2 cellular contexts compared by ENCODE assay signal in genomic region chr1:37752213-37752582, GRCh38.
TF ChIP-seq lines count a peak whose summit lies in the region.

No MANE protein-coding gene starts in this region.

TF ChIP-seq in SK-N-SH, 30 proteins besides CTCF, POLR2A, EP300 and RAD21 (continued from another document):
- no peak for TF ChIP-seq PBX3 (IDR thresholded peaks at IDR 0.05)
- no peak for TF ChIP-seq SIN3A (IDR thresholded peaks at IDR 0.05; ENCODE audit: borderline replicate concordance, low read depth, low read length)
- TF ChIP-seq, protein P1, sequence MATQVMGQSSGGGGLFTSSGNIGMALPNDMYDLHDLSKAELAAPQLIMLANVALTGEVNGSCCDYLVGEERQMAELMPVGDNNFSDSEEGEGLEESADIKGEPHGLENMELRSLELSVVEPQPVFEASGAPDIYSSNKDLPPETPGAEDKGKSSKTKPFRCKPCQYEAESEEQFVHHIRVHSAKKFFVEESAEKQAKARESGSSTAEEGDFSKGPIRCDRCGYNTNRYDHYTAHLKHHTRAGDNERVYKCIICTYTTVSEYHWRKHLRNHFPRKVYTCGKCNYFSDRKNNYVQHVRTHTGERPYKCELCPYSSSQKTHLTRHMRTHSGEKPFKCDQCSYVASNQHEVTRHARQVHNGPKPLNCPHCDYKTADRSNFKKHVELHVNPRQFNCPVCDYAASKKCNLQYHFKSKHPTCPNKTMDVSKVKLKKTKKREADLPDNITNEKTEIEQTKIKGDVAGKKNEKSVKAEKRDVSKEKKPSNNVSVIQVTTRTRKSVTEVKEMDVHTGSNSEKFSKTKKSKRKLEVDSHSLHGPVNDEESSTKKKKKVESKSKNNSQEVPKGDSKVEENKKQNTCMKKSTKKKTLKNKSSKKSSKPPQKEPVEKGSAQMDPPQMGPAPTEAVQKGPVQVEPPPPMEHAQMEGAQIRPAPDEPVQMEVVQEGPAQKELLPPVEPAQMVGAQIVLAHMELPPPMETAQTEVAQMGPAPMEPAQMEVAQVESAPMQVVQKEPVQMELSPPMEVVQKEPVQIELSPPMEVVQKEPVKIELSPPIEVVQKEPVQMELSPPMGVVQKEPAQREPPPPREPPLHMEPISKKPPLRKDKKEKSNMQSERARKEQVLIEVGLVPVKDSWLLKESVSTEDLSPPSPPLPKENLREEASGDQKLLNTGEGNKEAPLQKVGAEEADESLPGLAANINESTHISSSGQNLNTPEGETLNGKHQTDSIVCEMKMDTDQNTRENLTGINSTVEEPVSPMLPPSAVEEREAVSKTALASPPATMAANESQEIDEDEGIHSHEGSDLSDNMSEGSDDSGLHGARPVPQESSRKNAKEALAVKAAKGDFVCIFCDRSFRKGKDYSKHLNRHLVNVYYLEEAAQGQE (IDR thresholded peaks at IDR 0.05; ENCODE audit: low read depth, low read length) = no peak
- no peak for TF ChIP-seq USF2 (IDR thresholded peaks at IDR 0.05; ENCODE audit: borderline replicate concordance, low read depth, low read length)
- TF ChIP-seq POLR2AphosphoS5 (IDR thresholded peaks at IDR 0.05; ENCODE audit: low read depth, low read length) = no peak
- no peak for TF ChIP-seq TAF1 (IDR thresholded peaks at IDR 0.05; ENCODE audit: borderline replicate concordance, low read depth, low read length)

TF ChIP-seq in SK-N-SH treated with all-trans-retinoic acid at 6 μM for 48 hours, 23 proteins besides CTCF, POLR2A, EP300 and RAD21 (continued from another document):
- TF ChIP-seq, protein P2, sequence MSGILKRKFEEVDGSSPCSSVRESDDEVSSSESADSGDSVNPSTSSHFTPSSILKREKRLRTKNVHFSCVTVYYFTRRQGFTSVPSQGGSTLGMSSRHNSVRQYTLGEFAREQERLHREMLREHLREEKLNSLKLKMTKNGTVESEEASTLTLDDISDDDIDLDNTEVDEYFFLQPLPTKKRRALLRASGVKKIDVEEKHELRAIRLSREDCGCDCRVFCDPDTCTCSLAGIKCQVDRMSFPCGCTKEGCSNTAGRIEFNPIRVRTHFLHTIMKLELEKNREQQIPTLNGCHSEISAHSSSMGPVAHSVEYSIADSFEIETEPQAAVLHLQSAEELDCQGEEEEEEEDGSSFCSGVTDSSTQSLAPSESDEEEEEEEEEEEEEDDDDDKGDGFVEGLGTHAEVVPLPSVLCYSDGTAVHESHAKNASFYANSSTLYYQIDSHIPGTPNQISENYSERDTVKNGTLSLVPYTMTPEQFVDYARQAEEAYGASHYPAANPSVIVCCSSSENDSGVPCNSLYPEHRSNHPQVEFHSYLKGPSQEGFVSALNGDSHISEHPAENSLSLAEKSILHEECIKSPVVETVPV (CRISPR knock-in tag; IDR thresholded peaks at IDR 0.05) = no peak
- TF ChIP-seq OSR1 (CRISPR knock-in tag; IDR thresholded peaks at IDR 0.05) = no peak
- TF ChIP-seq ARNTL (CRISPR knock-in tag; IDR thresholded peaks at IDR 0.05; ENCODE audit: borderline replicate concordance, low read depth) = no peak
- no peak for TF ChIP-seq ZFP30 (CRISPR knock-in tag; IDR thresholded peaks at IDR 0.05)
- no peak for TF ChIP-seq ZC3H10 (CRISPR knock-in tag; IDR thresholded peaks at IDR 0.05)
- TF ChIP-seq GLIS3 (CRISPR knock-in tag; IDR thresholded peaks at IDR 0.05) = no peak
- TF ChIP-seq BACH2 (CRISPR knock-in tag; IDR thresholded peaks at IDR 0.05; ENCODE audit: borderline replicate concordance) = no peak
- no peak for TF ChIP-seq RARB (CRISPR knock-in tag; IDR thresholded peaks at IDR 0.05)
- TF ChIP-seq, protein P3, sequence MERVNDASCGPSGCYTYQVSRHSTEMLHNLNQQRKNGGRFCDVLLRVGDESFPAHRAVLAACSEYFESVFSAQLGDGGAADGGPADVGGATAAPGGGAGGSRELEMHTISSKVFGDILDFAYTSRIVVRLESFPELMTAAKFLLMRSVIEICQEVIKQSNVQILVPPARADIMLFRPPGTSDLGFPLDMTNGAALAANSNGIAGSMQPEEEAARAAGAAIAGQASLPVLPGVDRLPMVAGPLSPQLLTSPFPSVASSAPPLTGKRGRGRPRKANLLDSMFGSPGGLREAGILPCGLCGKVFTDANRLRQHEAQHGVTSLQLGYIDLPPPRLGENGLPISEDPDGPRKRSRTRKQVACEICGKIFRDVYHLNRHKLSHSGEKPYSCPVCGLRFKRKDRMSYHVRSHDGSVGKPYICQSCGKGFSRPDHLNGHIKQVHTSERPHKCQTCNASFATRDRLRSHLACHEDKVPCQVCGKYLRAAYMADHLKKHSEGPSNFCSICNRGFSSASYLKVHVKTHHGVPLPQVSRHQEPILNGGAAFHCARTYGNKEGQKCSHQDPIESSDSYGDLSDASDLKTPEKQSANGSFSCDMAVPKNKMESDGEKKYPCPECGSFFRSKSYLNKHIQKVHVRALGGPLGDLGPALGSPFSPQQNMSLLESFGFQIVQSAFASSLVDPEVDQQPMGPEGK (CRISPR knock-in tag; IDR thresholded peaks at IDR 0.05; ENCODE audit: borderline replicate concordance) = no peak
- TF ChIP-seq, protein P4, sequence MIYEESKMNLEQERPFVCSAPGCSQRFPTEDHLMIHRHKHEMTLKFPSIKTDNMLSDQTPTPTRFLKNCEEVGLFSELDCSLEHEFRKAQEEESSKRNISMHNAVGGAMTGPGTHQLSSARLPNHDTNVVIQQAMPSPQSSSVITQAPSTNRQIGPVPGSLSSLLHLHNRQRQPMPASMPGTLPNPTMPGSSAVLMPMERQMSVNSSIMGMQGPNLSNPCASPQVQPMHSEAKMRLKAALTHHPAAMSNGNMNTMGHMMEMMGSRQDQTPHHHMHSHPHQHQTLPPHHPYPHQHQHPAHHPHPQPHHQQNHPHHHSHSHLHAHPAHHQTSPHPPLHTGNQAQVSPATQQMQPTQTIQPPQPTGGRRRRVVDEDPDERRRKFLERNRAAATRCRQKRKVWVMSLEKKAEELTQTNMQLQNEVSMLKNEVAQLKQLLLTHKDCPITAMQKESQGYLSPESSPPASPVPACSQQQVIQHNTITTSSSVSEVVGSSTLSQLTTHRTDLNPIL (CRISPR knock-in tag; IDR thresholded peaks at IDR 0.05; ENCODE audit: low read depth) = no peak
- TF ChIP-seq ZNF565 (CRISPR knock-in tag; conservative IDR thresholded peaks at IDR 0.05; ENCODE audit: low read depth) = no peak
- no peak for TF ChIP-seq TOX (CRISPR knock-in tag; IDR thresholded peaks at IDR 0.05; ENCODE audit: borderline replicate concordance)
- TF ChIP-seq TSHZ2 (CRISPR knock-in tag; IDR thresholded peaks at IDR 0.05) = no peak
- no peak for TF ChIP-seq SNAI2 (CRISPR knock-in tag; IDR thresholded peaks at IDR 0.05)
- no peak for TF ChIP-seq CSDC2 (CRISPR knock-in tag; IDR thresholded peaks at IDR 0.05)
- TF ChIP-seq TCF4 (CRISPR knock-in tag; IDR thresholded peaks at IDR 0.05; ENCODE audit: borderline replicate concordance) = no peak
